Comparison of ENCODE assay signal across 11 cellular contexts in the genomic region with DNA sequence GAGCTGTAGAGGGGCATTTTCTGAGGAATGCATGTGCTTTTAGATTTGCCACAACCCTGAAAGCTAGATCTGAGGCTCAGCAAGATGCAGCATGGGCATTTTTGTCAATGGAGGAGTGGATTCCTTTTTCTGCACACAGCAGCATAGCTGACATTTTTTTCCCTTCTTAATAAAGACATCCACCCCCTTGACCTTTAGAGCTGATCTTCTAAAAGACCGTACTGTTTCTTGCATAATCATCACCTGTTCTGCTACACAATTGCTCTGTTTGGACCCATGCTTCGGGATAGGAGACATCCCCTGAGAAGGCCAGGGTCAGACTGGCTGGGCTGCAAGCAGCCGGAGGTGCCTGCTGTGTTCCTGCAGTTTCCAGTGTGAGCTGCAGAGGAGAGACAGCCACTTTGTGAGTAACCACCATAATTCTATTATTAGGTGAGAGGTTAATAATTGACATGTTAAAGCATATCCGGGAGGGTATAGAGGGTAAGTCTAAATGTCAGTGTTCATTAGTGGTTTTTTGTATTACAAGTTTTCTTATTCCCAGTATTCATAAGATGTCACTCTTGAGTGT.
DNase-seq lines count a peak whose midpoint lies in the region; ATAC-seq and TF ChIP-seq lines count a peak whose summit lies in the region.
"Had no signal": no experiment of that assay in that cellular context is flagged by ENCODE, and none has a peak within 500 bp of the region (broad histone marks: within the 10 kb centered on the region; RNA-seq: fewer than 3 reads in every experiment).

No MANE protein-coding gene starts in this region.

- H3K36me3 ChIP-seq in lung (ENCODE audit: control insufficient read depth in 2 of 2, insufficient read depth in 2 of 2, low read length in 2 of 2) = no peaks in the 10 kb centered on the region
- H3K36me3 ChIP-seq in MM.1S (replicated peaks; ENCODE audit: insufficient read depth, low read length) = no peaks in the 10 kb centered on the region

- H3K9me3 Mint-ChIP-seq in naive thymus-derived CD8-positive, alpha-beta T cell = no peaks in the 10 kb centered on the region

- no peaks in the 10 kb centered on the region for H3K79me2 ChIP-seq in MM.1S (ENCODE audit: low read length)

- peak; percentile 85 for ATAC-seq in HG03378 (IDR thresholded peaks at IDR 0.05; ENCODE audit: unreplicated experiment)
- peak; percentile 23 for ATAC-seq in lung (ENCODE audit: insufficient read depth, low FRiP score)
- ATAC-seq in naive thymus-derived CD8-positive, alpha-beta T cell = no peak
- ATAC-seq: psoas muscle had no signal

- H3K27me3 Mint-ChIP-seq in naive thymus-derived CD8-positive, alpha-beta T cell = peaks cover 0 to 4% (median 2%) of the 10 kb centered on the region in 5 donors

- no peaks in the 10 kb centered on the region for H4K20me1 ChIP-seq in MM.1S (ENCODE audit: insufficient read depth, low read length)

- no peaks in the 10 kb centered on the region for H3K9me2 ChIP-seq in MM.1S (replicated peaks; ENCODE audit: insufficient read depth, low read length)

- WGBS in lung, 2 donors = 66 to 69% methylated on average over 4 of the region's 4 CpGs

- H2AFZ ChIP-seq in MM.1S (ENCODE audit: low read length) = no peak overlapping the region

- POLR2A ChIA-PET in GM10248 (lab: Yijun Ruan, JAX) = no interaction called here
- POLR2A ChIA-PET in naive thymus-derived CD8-positive, alpha-beta T cell (lab: Charles Lee) = no interaction called here

- no peaks in the 10 kb centered on the region for H3K4me1 Mint-ChIP-seq in naive thymus-derived CD8-positive, alpha-beta T cell

- no peak overlapping the region for H3K9ac ChIP-seq in MM.1S (ENCODE audit: low read length)

- CTCF ChIA-PET in GM10248 (lab: Yijun Ruan, JAX) = interaction anchor here (0.8 to 3.6 kb wide), 8 partner anchors 12 to 213 kb away, joined by 3 to 9 read pairs (median 4); no protein-coding TSS in a partner anchor

- H3K27me3 ChIP-seq in lung (ENCODE audit: control insufficient read depth, insufficient read depth) (no peaks in the 10 kb centered on the region), MM.1S (replicated peaks; ENCODE audit: insufficient read depth, low read length) (no peaks in the 10 kb centered on the region)

- H3K4me3 Mint-ChIP-seq in naive thymus-derived CD8-positive, alpha-beta T cell = no peak overlapping the region

- peak; percentile 51 for DNase-seq in GM10248 (ENCODE audit: extremely low spot score)
- DNase-seq in GM20000 (ENCODE audit: low spot score) = peak; percentile 37
- no peak for DNase-seq in lung (ENCODE audit: low spot score)
- no peak for DNase-seq in islet precursor cell
- no peak for DNase-seq in MM.1S
- DNase-seq in naive thymus-derived CD8-positive, alpha-beta T cell = no peak
- DNase-seq in SHP77 (lab: John Stamatoyannopoulos, UW) = no peak
- DNase-seq: aorta, NCI-H69, psoas muscle had no signal

- H3F3A ChIP-seq in MM.1S (ENCODE audit: insufficient read depth, low read length) = no peaks in the 10 kb centered on the region

- TF ChIP-seq CTCF in GM10248 (IDR thresholded peaks at IDR 0.05; ENCODE audit: control extremely low read depth, extremely low read depth, low read depth, missing control alignments) (no peak), GM20000 (IDR thresholded peaks at IDR 0.05; ENCODE audit: extremely low read depth, missing control alignments) (no peak), lung (IDR thresholded peaks at IDR 0.05; ENCODE audit: control extremely low read depth, extremely low read depth) (no peak), MM.1S (IDR thresholded peaks at IDR 0.05; ENCODE audit: low read length) (no peak)

- no peaks in the 10 kb centered on the region for H3K9me3 ChIP-seq in lung (ENCODE audit: control insufficient read depth in 2 of 2, insufficient read depth in 1 of 2, low read length in 1 of 2)
- no peaks in the 10 kb centered on the region for H3K9me3 ChIP-seq in MM.1S (replicated peaks; ENCODE audit: insufficient read depth, low read length)
- H3K9me3 ChIP-seq: psoas muscle had no signal

- H3K27ac ChIP-seq in lung (ENCODE audit: low read depth in 1 of 2, low read length in 1 of 2) (no peak overlapping the region), MM.1S (ENCODE audit: low read length) (no peak overlapping the region)
- H3K27ac ChIP-seq: psoas muscle had no signal

- H3K4me3 ChIP-seq in lung (no peak overlapping the region), MM.1S (ENCODE audit: low read length) (no peak overlapping the region)
- H3K4me3 ChIP-seq: psoas muscle had no signal

- H3K4me1 ChIP-seq in lung (ENCODE audit: control insufficient read depth in 2 of 2, insufficient read depth in 2 of 2, low read length in 2 of 2) (peaks cover 0 to 7% of the 10 kb centered on the region in 2 donors), MM.1S (ENCODE audit: low read length) (no peaks in the 10 kb centered on the region)
- H3K4me1 ChIP-seq: psoas muscle had no signal

- H3K4me2 ChIP-seq in MM.1S (ENCODE audit: low read depth, low read length) = no peak overlapping the region

- H3K27ac Mint-ChIP-seq in naive thymus-derived CD8-positive, alpha-beta T cell = no peak overlapping the region

- H3K36me3 Mint-ChIP-seq in naive thymus-derived CD8-positive, alpha-beta T cell = no peaks in the 10 kb centered on the region

Comparison
In these comparisons a context has a peak if more than half of its experiments do, and no peak if none do; other contexts are left out.
1. DNase-seq: peak in GM10248 (single experiment) and GM20000 (single experiment); none in lung (single experiment), islet precursor cell (single experiment), MM.1S (single experiment), naive thymus-derived CD8-positive, alpha-beta T cell (0 of 10) and SHP77 (0 of 2).
2. ATAC-seq: peak in HG03378 (single experiment) and lung (single experiment); none in naive thymus-derived CD8-positive, alpha-beta T cell (0 of 2).